ENCODE assay signal across 8 cellular contexts in the genomic region with DNA sequence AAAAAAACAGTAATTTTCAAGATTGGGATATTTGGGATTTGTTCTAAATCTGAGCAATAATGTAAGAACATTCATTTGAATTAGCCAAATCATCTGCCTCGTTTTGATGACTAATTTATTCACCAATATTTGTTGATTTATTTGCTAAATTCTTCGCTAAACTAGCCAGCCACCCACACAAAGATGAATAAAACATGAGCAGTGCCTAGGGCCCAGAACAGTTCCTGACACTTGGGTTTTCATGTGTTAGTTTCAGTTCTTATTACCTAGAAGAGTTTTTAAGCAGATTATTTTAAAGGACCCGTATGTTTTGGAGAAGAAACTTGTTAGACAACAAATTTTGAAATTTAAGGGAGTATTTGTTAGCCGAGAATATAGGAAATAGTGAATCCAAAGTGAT. TPM values are rescaled to one million over a fixed set of nuclear protein-coding genes. Genes with fewer than 3 reads are reported as not detected.
DNase-seq lines count a peak whose midpoint lies in the region; ATAC-seq and FAIRE-seq lines count a peak whose summit lies in the region.

No MANE protein-coding gene starts in this region.

- intact Hi-C loops in activated T-helper 1 cell treated with anti-CD3 and anti-CD28 coated beads, Interleukin-12 subunit alpha, Interleukin-12 subunit beta, Interleukin-2, Interleukin-4 antibody, amounts not matched to agents 30 ng/mL and 10 ng/mL and 1 ng/mL, durations not matched to agents 14 hours and 24 hours and 36 hours (cut with micrococcal nuclease) = loop anchor here (2.0 to 5.0 kb wide), 3 partner anchors 154 to 292 kb away; a partner anchor contains a TSS

- peaks cover 21% of the 10 kb centered on the region for H3K4me1 ChIP-seq in CD8-positive, alpha-beta memory T cell (ENCODE audit: insufficient read depth, low read length)
- no peaks in the 10 kb centered on the region for H3K4me1 ChIP-seq in small intestine (ENCODE audit: control insufficient read depth in 2 of 2, insufficient read depth in 1 of 2, low read depth in 1 of 2, low read length in 1 of 2)

- H3K9me3 Mint-ChIP-seq in CD8-positive, alpha-beta memory T cell = no peaks in the 10 kb centered on the region
- H3K9me3 Mint-ChIP-seq in activated T-helper 1 cell treated with anti-CD3 and anti-CD28 coated beads, Interleukin-12 subunit alpha, Interleukin-12 subunit beta, Interleukin-2, Interleukin-4 antibody, amounts not matched to agents 30 ng/mL and 10 ng/mL and 1 ng/mL, durations not matched to agents 14 hours and 24 hours and 36 hours = no peaks in the 10 kb centered on the region

- no peaks in the 10 kb centered on the region for H3K9me3 ChIP-seq in CD8-positive, alpha-beta memory T cell (ENCODE audit: low read length)
- no peaks in the 10 kb centered on the region for H3K9me3 ChIP-seq in small intestine (ENCODE audit: control insufficient read depth, low read depth)

- peak overlapping the region; percentile 51 to 99 (median 95) for H3K27ac Mint-ChIP-seq in CD8-positive, alpha-beta memory T cell
- peak overlapping the region; percentile 87 for H3K27ac Mint-ChIP-seq in activated T-helper 1 cell treated with anti-CD3 and anti-CD28 coated beads, Interleukin-12 subunit alpha, Interleukin-12 subunit beta, Interleukin-2, Interleukin-4 antibody, amounts not matched to agents 30 ng/mL and 10 ng/mL and 1 ng/mL, durations not matched to agents 14 hours and 24 hours and 36 hours

- H3K36me3 Mint-ChIP-seq in CD8-positive, alpha-beta memory T cell = peaks cover 0 to 18% (median 0%) of the 10 kb centered on the region in 3 donors
- peaks cover 8% of the 10 kb centered on the region for H3K36me3 Mint-ChIP-seq in activated T-helper 1 cell treated with anti-CD3 and anti-CD28 coated beads, Interleukin-12 subunit alpha, Interleukin-12 subunit beta, Interleukin-2, Interleukin-4 antibody, amounts not matched to agents 30 ng/mL and 10 ng/mL and 1 ng/mL, durations not matched to agents 14 hours and 24 hours and 36 hours (ENCODE audit: low read depth)

- H3K27me3 Mint-ChIP-seq in CD8-positive, alpha-beta memory T cell = peaks cover 0 to 4% of the 10 kb centered on the region in 2 donors
- H3K27me3 Mint-ChIP-seq in activated T-helper 1 cell treated with anti-CD3 and anti-CD28 coated beads, Interleukin-12 subunit alpha, Interleukin-12 subunit beta, Interleukin-2, Interleukin-4 antibody, amounts not matched to agents 30 ng/mL and 10 ng/mL and 1 ng/mL, durations not matched to agents 14 hours and 24 hours and 36 hours (ENCODE audit: insufficient read depth) = peaks cover 9% of the 10 kb centered on the region

- DNase-seq in CD8-positive, alpha-beta memory T cell = peak in 1 of 5 donors; percentile 21
- DNase-seq in activated T-helper 1 cell treated with anti-CD3 and anti-CD28 coated beads, Interleukin-12 subunit alpha, Interleukin-12 subunit beta, Interleukin-2, Interleukin-4 antibody, amounts not matched to agents 30 ng/mL and 10 ng/mL and 1 ng/mL, durations not matched to agents 14 hours and 24 hours and 36 hours (ENCODE audit: low spot score) = no peak
- DNase-seq in small intestine = peak; percentile 40
- DNase-seq in effector CD4-positive, alpha-beta T cell = no peak
- DNase-seq in COLO668 (lab: John Stamatoyannopoulos, UW; ENCODE audit: unreplicated experiment) = no peak

- WGBS in small intestine, 3 donors = 3 to 4% (median 4%) methylated on average over 4 of the region's 4 CpGs

- CTCF ChIA-PET in CD8-positive, alpha-beta memory T cell (lab: Charles Lee) = no interaction called here

- peak overlapping the region; percentile 91 for H3K4me3 ChIP-seq in CD8-positive, alpha-beta memory T cell (ENCODE audit: low read length)
- H3K4me3 ChIP-seq in iPS-11a (ENCODE audit: low read depth, low read length) (peak overlapping the region; percentile 93), small intestine (ENCODE audit: low read depth in 1 of 2, low read length in 2 of 2) (peak overlapping the region in 1 of 2 donors; percentile 66)

- H3K4me1 Mint-ChIP-seq in CD8-positive, alpha-beta memory T cell = peaks cover 51 to 64% (median 61%) of the 10 kb centered on the region in 3 donors
- H3K4me1 Mint-ChIP-seq in activated T-helper 1 cell treated with anti-CD3 and anti-CD28 coated beads, Interleukin-12 subunit alpha, Interleukin-12 subunit beta, Interleukin-2, Interleukin-4 antibody, amounts not matched to agents 30 ng/mL and 10 ng/mL and 1 ng/mL, durations not matched to agents 14 hours and 24 hours and 36 hours (ENCODE audit: low read depth) = peaks cover 51% of the 10 kb centered on the region

- FAIRE-seq in small intestine (lab: Jason Lieb, UNC) = no peak

- POLR2A ChIA-PET in CD8-positive, alpha-beta memory T cell (lab: Charles Lee) = no interaction called here

- peak overlapping the region; percentile 88 for H3K27ac ChIP-seq in CD8-positive, alpha-beta memory T cell (ENCODE audit: low read depth, low read length)
- H3K27ac ChIP-seq in small intestine (ENCODE audit: low read depth in 1 of 2, low read length in 1 of 2) = peak overlapping the region in 1 of 2 donors; percentile 74

- H3K27me3 ChIP-seq in CD8-positive, alpha-beta memory T cell (ENCODE audit: insufficient read depth, low read length, poor library complexity, severe bottlenecking) = no peaks in the 10 kb centered on the region
- H3K27me3 ChIP-seq in small intestine (ENCODE audit: control insufficient read depth in 2 of 2, insufficient read depth in 2 of 2, low read length in 2 of 2) = no peaks in the 10 kb centered on the region

- peak; percentile 44 for ATAC-seq in GM19328 (IDR thresholded peaks at IDR 0.05; ENCODE audit: unreplicated experiment)
- peak; percentile 39 for ATAC-seq in HG03565 (IDR thresholded peaks at IDR 0.05; ENCODE audit: unreplicated experiment)

- H3K4me3 Mint-ChIP-seq in CD8-positive, alpha-beta memory T cell = peak overlapping the region; percentile 88 to 97 (median 92)
- peak overlapping the region; percentile 93 for H3K4me3 Mint-ChIP-seq in activated T-helper 1 cell treated with anti-CD3 and anti-CD28 coated beads, Interleukin-12 subunit alpha, Interleukin-12 subunit beta, Interleukin-2, Interleukin-4 antibody, amounts not matched to agents 30 ng/mL and 10 ng/mL and 1 ng/mL, durations not matched to agents 14 hours and 24 hours and 36 hours

- no peaks in the 10 kb centered on the region for H3K36me3 ChIP-seq in CD8-positive, alpha-beta memory T cell (ENCODE audit: insufficient read depth, low read length)
- no peaks in the 10 kb centered on the region for H3K36me3 ChIP-seq in small intestine (ENCODE audit: control insufficient read depth in 2 of 2, insufficient read depth in 2 of 2, low read length in 2 of 2)

RNA-seq across cellular contexts. Expression of a gene that starts 1.5 kb away (rescaled TPM):
- total RNA-seq in CD8-positive, alpha-beta memory T cell = 10 to 100 TPM; 76.7 to 78.4 TPM
- 18.4 TPM for polyA plus RNA-seq in CD8-positive, alpha-beta memory T cell
- total RNA-seq in activated T-helper 1 cell treated with anti-CD3 and anti-CD28 coated beads, Interleukin-12 subunit alpha, Interleukin-12 subunit beta, Interleukin-2, Interleukin-4 antibody, amounts not matched to agents 30 ng/mL and 10 ng/mL and 1 ng/mL, durations not matched to agents 14 hours and 24 hours and 36 hours = 106 and 111 TPM in 2 replicates
- 10 to 100 TPM; 17.8 to 34.2 (median 20.3) TPM for polyA plus RNA-seq in small intestine
